ENCODE assay signal across 9 cellular contexts in the genomic region with DNA sequence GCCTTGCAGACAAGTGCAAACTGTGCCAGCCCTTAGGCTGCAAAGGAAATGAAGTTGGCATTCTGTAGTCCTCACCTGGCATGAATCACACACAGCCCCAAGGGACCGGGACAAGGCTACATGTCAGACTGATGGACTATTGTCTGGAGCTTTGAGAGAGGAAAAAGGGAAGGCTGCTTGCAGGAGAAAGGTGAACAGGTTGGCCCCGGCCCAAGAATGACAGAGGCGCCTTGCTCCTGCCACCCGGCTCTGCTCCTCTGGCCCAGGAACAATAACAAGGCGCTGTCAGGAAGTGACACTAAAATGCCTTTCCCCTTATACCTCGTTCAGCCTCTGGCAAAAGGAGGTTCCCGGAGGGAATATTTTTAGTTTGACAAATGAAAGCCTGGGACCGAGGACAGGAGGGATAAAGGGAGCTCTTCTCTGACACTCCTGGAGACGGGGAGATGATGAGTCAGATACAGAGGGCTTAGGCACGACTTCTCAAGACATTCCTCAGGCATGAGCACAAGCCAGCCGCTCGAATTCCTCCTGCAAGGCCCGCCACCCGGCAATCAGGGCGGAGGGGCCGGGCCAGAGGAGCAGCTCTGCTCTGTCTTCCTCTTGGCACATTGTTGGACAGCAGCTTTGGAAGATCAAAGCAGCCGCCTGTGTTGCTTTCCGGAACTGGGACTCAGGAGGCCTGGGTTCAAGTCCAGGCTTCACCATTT.
A peak's percentile ranks its signal among the peaks of the same experiment; 100 is the strongest.
DNase-seq lines count a peak whose midpoint lies in the region; ATAC-seq and TF ChIP-seq lines count a peak whose summit lies in the region.
"Had no signal": no experiment of that assay in that cellular context is flagged by ENCODE, and none has a peak within 500 bp of the region (broad histone marks: within the 10 kb centered on the region; RNA-seq: fewer than 3 reads in every experiment).

No MANE protein-coding gene starts in this region.

- H3K27me3 ChIP-seq in MG63 (no peaks in the 10 kb centered on the region), ectodermal cell (ENCODE audit: control insufficient read depth, insufficient read depth, low read length, poor library complexity, severe bottlenecking) (no peaks in the 10 kb centered on the region)
- H3K27me3 ChIP-seq: Peyer's patch had no signal

- no peaks in the 10 kb centered on the region for H3K36me3 Mint-ChIP-seq in natural killer cell
- H3K36me3 Mint-ChIP-seq in activated T-helper 1 cell treated with anti-CD3 and anti-CD28 coated beads, Interleukin-12 subunit alpha, Interleukin-12 subunit beta, Interleukin-2, Interleukin-4 antibody, amounts not matched to agents 30 ng/mL and 10 ng/mL and 1 ng/mL, durations not matched to agents 14 hours and 24 hours and 36 hours (ENCODE audit: low read depth) = no peaks in the 10 kb centered on the region

- peak overlapping the region; percentile 39 for H3K27ac ChIP-seq in ectodermal cell (ENCODE audit: insufficient read depth, low read depth, low read length, poor library complexity, severe bottlenecking)

- H3K4me3 Mint-ChIP-seq in natural killer cell = no peak overlapping the region
- H3K4me3 Mint-ChIP-seq in activated T-helper 1 cell treated with anti-CD3 and anti-CD28 coated beads, Interleukin-12 subunit alpha, Interleukin-12 subunit beta, Interleukin-2, Interleukin-4 antibody, amounts not matched to agents 30 ng/mL and 10 ng/mL and 1 ng/mL, durations not matched to agents 14 hours and 24 hours and 36 hours = no peak overlapping the region

- 43 to 45% methylated on average over 18 of the region's 18 CpGs for WGBS in ectodermal cell, 2 experiments

- H3K9me3 ChIP-seq in MG63 = no peaks in the 10 kb centered on the region
- H3K9me3 ChIP-seq in ectodermal cell (ENCODE audit: control insufficient read depth, low read length) = no peaks in the 10 kb centered on the region
- H3K9me3 ChIP-seq in mucosa of descending colon = no peaks in the 10 kb centered on the region
- H3K9me3 ChIP-seq: Peyer's patch had no signal

- H3K9me3 Mint-ChIP-seq in natural killer cell = no peaks in the 10 kb centered on the region
- no peaks in the 10 kb centered on the region for H3K9me3 Mint-ChIP-seq in activated T-helper 1 cell treated with anti-CD3 and anti-CD28 coated beads, Interleukin-12 subunit alpha, Interleukin-12 subunit beta, Interleukin-2, Interleukin-4 antibody, amounts not matched to agents 30 ng/mL and 10 ng/mL and 1 ng/mL, durations not matched to agents 14 hours and 24 hours and 36 hours

- intact Hi-C loops in mucosa of descending colon (cut with DNase I, micrococcal nuclease) = no loop called here
- intact Hi-C loops in natural killer cell (cut with micrococcal nuclease) = no loop called here
- intact Hi-C loops in activated T-helper 1 cell treated with anti-CD3 and anti-CD28 coated beads, Interleukin-12 subunit alpha, Interleukin-12 subunit beta, Interleukin-2, Interleukin-4 antibody, amounts not matched to agents 30 ng/mL and 10 ng/mL and 1 ng/mL, durations not matched to agents 14 hours and 24 hours and 36 hours (cut with micrococcal nuclease) = no loop called here

- peaks cover 11% of the 10 kb centered on the region for H3K4me1 ChIP-seq in ectodermal cell (ENCODE audit: control insufficient read depth, insufficient read depth, low read length)
- H3K4me1 ChIP-seq in mucosa of descending colon (ENCODE audit: low read depth) = no peaks in the 10 kb centered on the region
- H3K4me1 ChIP-seq: Peyer's patch had no signal

- no peak overlapping the region for H3K4me3 ChIP-seq in MG63
- H3K4me3 ChIP-seq in ectodermal cell (ENCODE audit: insufficient read depth, low read depth, low read length) = no peak overlapping the region
- no peak overlapping the region for H3K4me3 ChIP-seq in mucosa of descending colon
- H3K4me3 ChIP-seq: Peyer's patch had no signal

- H3K27ac Mint-ChIP-seq in natural killer cell = no peak overlapping the region
- no peak overlapping the region for H3K27ac Mint-ChIP-seq in activated T-helper 1 cell treated with anti-CD3 and anti-CD28 coated beads, Interleukin-12 subunit alpha, Interleukin-12 subunit beta, Interleukin-2, Interleukin-4 antibody, amounts not matched to agents 30 ng/mL and 10 ng/mL and 1 ng/mL, durations not matched to agents 14 hours and 24 hours and 36 hours

- H3K4me1 Mint-ChIP-seq in natural killer cell = no peaks in the 10 kb centered on the region
- H3K4me1 Mint-ChIP-seq in activated T-helper 1 cell treated with anti-CD3 and anti-CD28 coated beads, Interleukin-12 subunit alpha, Interleukin-12 subunit beta, Interleukin-2, Interleukin-4 antibody, amounts not matched to agents 30 ng/mL and 10 ng/mL and 1 ng/mL, durations not matched to agents 14 hours and 24 hours and 36 hours (ENCODE audit: low read depth) = no peaks in the 10 kb centered on the region

- no peak for TF ChIP-seq CTCF in mucosa of descending colon (IDR thresholded peaks at IDR 0.05)
- TF ChIP-seq CTCF in natural killer cell (IDR thresholded peaks at IDR 0.05) = no peak

- no peaks in the 10 kb centered on the region for H3K36me3 ChIP-seq in MG63
- no peaks in the 10 kb centered on the region for H3K36me3 ChIP-seq in ectodermal cell (ENCODE audit: control insufficient read depth, insufficient read depth, low read length)
- H3K36me3 ChIP-seq in mucosa of descending colon (ENCODE audit: low read depth) = no peaks in the 10 kb centered on the region
- H3K36me3 ChIP-seq: Peyer's patch had no signal

- peak; percentile 75 for ATAC-seq in mucosa of descending colon
- ATAC-seq in natural killer cell = no peak
- no peak for ATAC-seq in GM19467 (IDR thresholded peaks at IDR 0.05; ENCODE audit: unreplicated experiment)
- ATAC-seq in HG03097 (IDR thresholded peaks at IDR 0.05; ENCODE audit: low FRiP score, unreplicated experiment) = no peak

- peak; percentile 94 for DNase-seq in AG08396 (ENCODE audit: low spot score)
- peak; percentile 99 for DNase-seq in MG63
- peak; percentile 29 to 69 (median 49) for DNase-seq in mucosa of descending colon
- no peak for DNase-seq in natural killer cell
- no peak for DNase-seq in activated T-helper 1 cell treated with anti-CD3 and anti-CD28 coated beads, Interleukin-12 subunit alpha, Interleukin-12 subunit beta, Interleukin-2, Interleukin-4 antibody, amounts not matched to agents 30 ng/mL and 10 ng/mL and 1 ng/mL, durations not matched to agents 14 hours and 24 hours and 36 hours (ENCODE audit: low spot score)

- peaks cover 49 to 77% of the 10 kb centered on the region in 2 donors for H3K27me3 Mint-ChIP-seq in natural killer cell (ENCODE audit: low read depth in 2 of 2)
- H3K27me3 Mint-ChIP-seq in activated T-helper 1 cell treated with anti-CD3 and anti-CD28 coated beads, Interleukin-12 subunit alpha, Interleukin-12 subunit beta, Interleukin-2, Interleukin-4 antibody, amounts not matched to agents 30 ng/mL and 10 ng/mL and 1 ng/mL, durations not matched to agents 14 hours and 24 hours and 36 hours (ENCODE audit: insufficient read depth) = peaks cover 31% of the 10 kb centered on the region

Comparison
In these comparisons a context has a peak if more than half of its experiments do, and no peak if none do; other contexts are left out.
1. DNase-seq: peak in AG08396 (single experiment), MG63 (single experiment) and mucosa of descending colon (3 of 3); none in natural killer cell (single experiment) and activated T-helper 1 cell treated with anti-CD3 and anti-CD28 coated beads, Interleukin-12 subunit alpha, Interleukin-12 subunit beta, Interleukin-2, Interleukin-4 antibody, amounts not matched to agents 30 ng/mL and 10 ng/mL and 1 ng/mL, durations not matched to agents 14 hours and 24 hours and 36 hours (single experiment).